ENCODE assay signal across 1 cellular context in genomic region chr12:114668151-114668891, GRCh38.
A peak's percentile ranks its signal among the peaks of the same experiment; 100 is the strongest.
TF ChIP-seq lines count a peak whose summit lies in the region.

No MANE protein-coding gene starts in this region.

TF ChIP-seq in SK-N-SH, 30 proteins besides CTCF, POLR2A, EP300 and RAD21 (continued from another document):
- 0 out of 2 replicates have a peak, but pooled peaks have one; percentile 8 for TF ChIP-seq PBX3 (IDR thresholded peaks at IDR 0.05)
